ENCODE assay signal across 17 cellular contexts in the genomic region with DNA sequence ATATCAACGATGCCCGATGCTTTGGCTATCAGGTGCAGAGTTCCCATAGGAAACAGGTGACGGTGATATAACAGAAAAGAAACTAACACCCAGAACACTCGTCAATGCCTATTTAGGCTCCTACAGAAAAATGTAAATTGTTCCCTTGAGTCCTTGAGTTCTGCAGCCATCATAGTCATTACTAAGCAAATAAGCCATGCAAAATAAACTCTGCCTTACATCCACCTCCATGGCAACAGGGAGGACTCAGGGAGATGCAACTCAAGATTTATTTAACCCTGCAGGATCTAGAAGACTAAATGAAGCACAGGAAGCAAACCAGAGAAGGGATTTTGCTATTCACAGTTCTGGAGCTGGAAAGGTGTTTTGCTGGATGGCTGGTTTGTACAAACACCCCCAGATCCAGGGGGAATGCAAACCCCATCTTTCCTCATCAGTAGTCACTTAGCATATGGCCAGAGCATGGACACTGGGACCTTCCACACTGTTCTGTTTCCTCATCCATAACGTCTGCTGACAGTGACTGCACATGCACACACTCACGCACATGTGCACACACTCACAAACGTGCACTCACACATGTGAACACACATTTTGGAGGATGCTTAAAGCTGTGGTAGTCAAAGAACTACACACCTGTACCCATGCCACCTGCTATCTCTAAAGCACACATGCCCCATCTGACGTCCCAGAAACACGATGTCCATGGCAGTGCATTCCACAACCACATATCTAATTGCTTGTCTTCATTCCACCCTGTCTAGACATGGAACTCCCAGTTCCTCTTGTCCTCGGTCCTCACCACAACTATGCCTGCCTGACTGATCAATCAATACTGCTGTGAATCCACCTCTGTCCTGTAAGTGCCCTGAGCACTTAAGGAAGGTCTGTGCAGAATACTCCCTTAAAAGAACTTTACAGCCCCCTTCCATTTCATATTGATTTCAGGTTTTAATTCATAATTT.
A peak's percentile ranks its signal among the peaks of the same experiment; 100 is the strongest.
DNase-seq lines count a peak whose midpoint lies in the region; ATAC-seq and TF ChIP-seq lines count a peak whose summit lies in the region.
"Had no signal": no experiment of that assay in that cellular context is flagged by ENCODE, and none has a peak within 500 bp of the region (broad histone marks: within the 10 kb centered on the region; RNA-seq: fewer than 3 reads in every experiment).

No MANE protein-coding gene starts in this region.

- no peaks in the 10 kb centered on the region for H3K9me3 Mint-ChIP-seq in naive thymus-derived CD8-positive, alpha-beta T cell
- no peaks in the 10 kb centered on the region for H3K9me3 Mint-ChIP-seq in activated T-cell treated with anti-CD3 and anti-CD28 coated beads, Interleukin-2, amount 50 U/mL, for 4 hours
- H3K9me3 Mint-ChIP-seq: neural crest cell had no signal

- H3K36me3 Mint-ChIP-seq in naive thymus-derived CD8-positive, alpha-beta T cell = no peaks in the 10 kb centered on the region
- H3K36me3 Mint-ChIP-seq in activated T-cell treated with anti-CD3 and anti-CD28 coated beads, Interleukin-2, amount 50 U/mL, for 4 hours (ENCODE audit: insufficient read depth) = no peaks in the 10 kb centered on the region
- H3K36me3 Mint-ChIP-seq: activated CD8-positive, alpha-beta memory T cell treated with anti-CD3 and anti-CD28 coated beads, Interleukin-2, amount 10 ng/mL, durations not matched to agents 7 days and 5 days; stimulated activated naive B cell treated with anti-CD40 and anti-IgM and Interleukin-4, amounts not matched to agents 10 μg/mL and 1 μg/mL and 100 μg/mL, for 72 hours had no signal

- peaks cover 31 to 51% (median 37%) of the 10 kb centered on the region in 4 donors for H3K4me1 ChIP-seq in esophagus muscularis mucosa

- no peak overlapping the region for H3K4me3 Mint-ChIP-seq in naive thymus-derived CD8-positive, alpha-beta T cell
- H3K4me3 Mint-ChIP-seq in activated T-cell treated with anti-CD3 and anti-CD28 coated beads, Interleukin-2, amount 50 U/mL, for 4 hours = no peak overlapping the region
- H3K4me3 Mint-ChIP-seq: activated CD8-positive, alpha-beta memory T cell treated with anti-CD3 and anti-CD28 coated beads, Interleukin-2, amount 10 ng/mL, durations not matched to agents 7 days and 5 days; neural crest cell; stimulated activated naive B cell treated with anti-CD40 and anti-IgM and Interleukin-4, amounts not matched to agents 10 μg/mL and 1 μg/mL and 100 μg/mL, for 72 hours had no signal

- peaks cover 0 to 4% (median 1%) of the 10 kb centered on the region in 4 donors for H3K4me1 Mint-ChIP-seq in naive thymus-derived CD8-positive, alpha-beta T cell
- peaks cover 14% of the 10 kb centered on the region for H3K4me1 Mint-ChIP-seq in activated T-cell treated with anti-CD3 and anti-CD28 coated beads, Interleukin-2, amount 50 U/mL, for 4 hours (ENCODE audit: low read depth)

- TF ChIP-seq EP300 in esophagus muscularis mucosa (IDR thresholded peaks at IDR 0.05) = no peak

- no peak for TF ChIP-seq CTCF in esophagus muscularis mucosa (IDR thresholded peaks at IDR 0.05)

- H3K27ac ChIP-seq in esophagus muscularis mucosa (replicated peaks in 1 of 4) = no peak overlapping the region
- H3K27ac ChIP-seq: tibial nerve had no signal

- H3K4me3 ChIP-seq in esophagus muscularis mucosa = no peak overlapping the region
- H3K4me3 ChIP-seq: tibial nerve had no signal

- H3K27me3 ChIP-seq in esophagus muscularis mucosa = no peaks in the 10 kb centered on the region
- H3K27me3 ChIP-seq: tibial nerve had no signal

- H3K36me3 ChIP-seq in esophagus muscularis mucosa = peaks cover 0 to 14% (median 6%) of the 10 kb centered on the region in 4 donors
- H3K36me3 ChIP-seq: tibial nerve had no signal

- H3K27ac Mint-ChIP-seq in naive thymus-derived CD8-positive, alpha-beta T cell = no peak overlapping the region
- H3K27ac Mint-ChIP-seq: activated CD8-positive, alpha-beta memory T cell treated with anti-CD3 and anti-CD28 coated beads, Interleukin-2, amount 10 ng/mL, durations not matched to agents 7 days and 5 days; stimulated activated naive B cell treated with anti-CD40 and anti-IgM and Interleukin-4, amounts not matched to agents 10 μg/mL and 1 μg/mL and 100 μg/mL, for 72 hours had no signal

- DNase-seq in DMS79 (lab: John Stamatoyannopoulos, UW) (peak; percentile 96), NCI-H187 (lab: John Stamatoyannopoulos, UW) (peak; percentile 85 to 86), NCI-H510A treated with DMSO at 0.1 percent for 48 hours (lab: John Stamatoyannopoulos, UW) (peak; percentile 94), esophagus muscularis mucosa (ENCODE audit: extremely low spot score) (peak; percentile 37), RPMI8226 (no peak)
- no peak for DNase-seq in naive thymus-derived CD8-positive, alpha-beta T cell
- DNase-seq in activated T-cell treated with anti-CD3 and anti-CD28 coated beads, Interleukin-2, amount 50 U/mL, for 4 hours = no peak
- DNase-seq: activated CD4-positive, CD25-positive, alpha-beta regulatory T cell treated with anti-CD3 and anti-CD28 coated beads, Interleukin-2, amount 50 U/mL, for 72 hours; activated CD8-positive, alpha-beta memory T cell treated with anti-CD3 and anti-CD28 coated beads, Interleukin-2, amount 10 ng/mL, durations not matched to agents 7 days and 5 days; activated gamma-delta T cell treated with Interleukin-2 at 50 U/mL for 16 hours; aorta; GOT3; NCI-H2227 treated with DMSO at 0.1 percent for 48 hours; stimulated activated naive B cell treated with anti-CD40 and anti-IgM and Interleukin-4, amounts not matched to agents 10 μg/mL and 1 μg/mL and 100 μg/mL, for 72 hours had no signal

- TF ChIP-seq POLR2A in esophagus muscularis mucosa (IDR thresholded peaks at IDR 0.05; ENCODE audit: low read depth) = no peak

- H3K9me3 ChIP-seq in esophagus muscularis mucosa = no peaks in the 10 kb centered on the region
- H3K9me3 ChIP-seq: tibial nerve had no signal

- 75% methylated on average over 9 of the region's 10 CpGs for WGBS in esophagus muscularis mucosa

- intact Hi-C loops in esophagus muscularis mucosa (cut with DNase I) = no loop called here

- POLR2A ChIA-PET in naive thymus-derived CD8-positive, alpha-beta T cell (lab: Charles Lee) = no interaction called here

- peaks cover 0 to 4% (median 0%) of the 10 kb centered on the region in 5 donors for H3K27me3 Mint-ChIP-seq in naive thymus-derived CD8-positive, alpha-beta T cell
- H3K27me3 Mint-ChIP-seq in activated T-cell treated with anti-CD3 and anti-CD28 coated beads, Interleukin-2, amount 50 U/mL, for 4 hours (ENCODE audit: low read depth) = peaks cover 3% of the 10 kb centered on the region

- no peak for ATAC-seq in naive thymus-derived CD8-positive, alpha-beta T cell
- ATAC-seq in activated T-cell treated with anti-CD3 and anti-CD28 coated beads, Interleukin-2, amount 50 U/mL, for 4 hours = no peak
- no peak for ATAC-seq in GM19035 (IDR thresholded peaks at IDR 0.05; ENCODE audit: unreplicated experiment)
- ATAC-seq: activated CD8-positive, alpha-beta memory T cell treated with anti-CD3 and anti-CD28 coated beads, Interleukin-2, amount 10 ng/mL, durations not matched to agents 7 days and 5 days; stimulated activated naive B cell treated with anti-CD40 and anti-IgM and Interleukin-4, amounts not matched to agents 10 μg/mL and 1 μg/mL and 100 μg/mL, for 72 hours had no signal

Comparison
In these comparisons a context has a peak if more than half of its experiments do, and no peak if none do; other contexts are left out.
1. DNase-seq: peak in DMS79 (single experiment), NCI-H187 (2 of 2), NCI-H510A treated with DMSO at 0.1 percent for 48 hours (single experiment) and esophagus muscularis mucosa (single experiment); none in naive thymus-derived CD8-positive, alpha-beta T cell (0 of 10), RPMI8226 (single experiment) and activated T-cell treated with anti-CD3 and anti-CD28 coated beads, Interleukin-2, amount 50 U/mL, for 4 hours (single experiment).